ENCODE assay signal across 21 cellular contexts in genomic region chr10:100705139-100705538, GRCh38. TPM values are rescaled to one million over a fixed set of nuclear protein-coding genes. Genes with fewer than 3 reads are reported as not detected.
DNase-seq lines count a peak whose midpoint lies in the region; ATAC-seq, FAIRE-seq and TF ChIP-seq lines count a peak whose summit lies in the region.
"Had no signal": no experiment of that assay in that cellular context is flagged by ENCODE, and none has a peak within 500 bp of the region (broad histone marks: within the 10 kb centered on the region; RNA-seq: fewer than 3 reads in every experiment).

No MANE protein-coding gene starts in this region.

- H3K56ac ChIP-seq in H1 (replicated peaks; ENCODE audit: insufficient read length, low read depth, low read length) = no peak overlapping the region

- H3K79me1 ChIP-seq in H1 (ENCODE audit: low read depth, low read length) = no peaks in the 10 kb centered on the region

- no peak overlapping the region for H2BK120ac ChIP-seq in H1 (replicated peaks; ENCODE audit: low read depth, low read length)

- H3K4ac ChIP-seq in H1 (replicated peaks; ENCODE audit: insufficient read length, low read depth, low read length) = no peak overlapping the region

- H4K20me1 ChIP-seq in H1 (replicated peaks in 1 of 2; ENCODE audit: control insufficient read depth in 1 of 2, insufficient read depth in 2 of 2, low read length in 2 of 2) = no peaks in the 10 kb centered on the region

- H3K79me2 ChIP-seq in H1 (ENCODE audit: control insufficient read depth in 1 of 2, insufficient read depth in 2 of 2, low read length in 2 of 2) = no peaks in the 10 kb centered on the region

- H3K36me3 ChIP-seq in GM06990 (ENCODE audit: control insufficient read depth, insufficient read depth, low read length) (no peaks in the 10 kb centered on the region), H1 (ENCODE audit: control insufficient read depth in 2 of 4, insufficient read depth in 4 of 4, low read length in 3 of 4) (no peaks in the 10 kb centered on the region)
- H3K36me3 ChIP-seq: SJCRH30 had no signal

- TF ChIP-seq POLR2A in H1 (IDR thresholded peaks at IDR 0.05; ENCODE audit: control extremely low read depth in 1 of 2, low read depth in 2 of 2, low read length in 2 of 2) = no peak

- H4K8ac ChIP-seq in H1 (ENCODE audit: extremely low read depth, insufficient read depth, low read length) = no peak overlapping the region

- H3K4me1 ChIP-seq in H1 (replicated peaks in 1 of 4; ENCODE audit: control insufficient read depth in 3 of 4, insufficient read depth in 4 of 4, low read length in 3 of 4) = peaks cover 0 to 4% (median under 1%) of the 10 kb centered on the region in 4 experiments; a peak in 5 of 7 replicates
- H3K4me1 ChIP-seq: Caco-2 had no signal

- FAIRE-seq in H1 (lab: Jason Lieb, UNC) = no peak

- no peak overlapping the region for H3K18ac ChIP-seq in H1 (ENCODE audit: extremely low read depth, low read length)

- no peak overlapping the region for H2BK5ac ChIP-seq in H1 (ENCODE audit: low read depth, low read length)

- TF ChIP-seq RAD21 in Ishikawa (IDR thresholded peaks at IDR 0.05; ENCODE audit: low read depth) (peak; percentile 17; the same call in 1 of the 2 replicates), H1 (IDR thresholded peaks at IDR 0.05 in 1 of 2, conservative IDR thresholded peaks at IDR 0.05 in 1 of 2; ENCODE audit: low read depth in 2 of 2, low read length in 2 of 2) (peak; percentile 17 to 18; a peak in 2 of 4 replicates)

- H3K4me3 ChIP-seq in GM06990 (replicated peaks; ENCODE audit: low read depth, low read length) (no peak overlapping the region), H1 (ENCODE audit: extremely low read depth in 1 of 4, insufficient read depth in 2 of 4, low read depth in 3 of 4, low read length in 4 of 4) (no peak overlapping the region)
- H3K4me3 ChIP-seq: SJCRH30 had no signal

- no peak overlapping the region for H2BK20ac ChIP-seq in H1 (ENCODE audit: low read length)

- H3K23me2 ChIP-seq in H1 (ENCODE audit: low read depth, low read length) = peaks cover 5% of the 10 kb centered on the region; the same call in 1 of the 2 replicates

- H3K4me2 ChIP-seq in H1 (ENCODE audit: insufficient read depth in 1 of 2, low read depth in 2 of 2, low read length in 2 of 2) = no peak overlapping the region

- DNase-seq in GM06990 (ENCODE audit: extremely low read depth, insufficient read length) (no peak), H1 (ENCODE audit: low read depth in 1 of 2, low spot score in 2 of 2) (no peak), HCEC 1CT (no peak), NCI-H187 treated with DMSO at 0.1 percent for 48 hours (lab: John Stamatoyannopoulos, UW) (no peak), hypothalamus (lab: John Stamatoyannopoulos, UW) (no peak)
- DNase-seq: Caco-2, DMS153, MM.1S, NCI-H1105 treated with DMSO at 0.1 percent for 48 hours, NCI-H187, NCI-H2171, NCI-H446 treated with DMSO at 0.1 percent for 48 hours, NCI-H748 treated with DMSO at 0.1 percent for 48 hours, PC-3, SJCRH30 had no signal

- TF ChIP-seq CTCF in 22Rv1 (IDR thresholded peaks at IDR 0.05) (peak; percentile 39), GM06990 (IDR thresholded peaks at IDR 0.05; ENCODE audit: insufficient read depth, low read length, poor library complexity, severe bottlenecking) (peak; percentile 9), H1 (IDR thresholded peaks at IDR 0.05; ENCODE audit: control extremely low read depth in 1 of 3, insufficient read depth in 1 of 3, low read depth in 1 of 3, low read length in 3 of 3) (peak; percentile 7 to 23 (median 15); a peak in 2 of 4 replicates)

- no peak for TF ChIP-seq EP300 in Ishikawa (IDR thresholded peaks at IDR 0.05; ENCODE audit: borderline replicate concordance)
- TF ChIP-seq EP300 in H1 (IDR thresholded peaks at IDR 0.05; ENCODE audit: borderline replicate concordance in 1 of 2, low read depth in 2 of 2, low read length in 2 of 2) = no peak

- no peak overlapping the region for H2AK5ac ChIP-seq in H1 (ENCODE audit: low read depth, low read length)

- CTCF ChIA-PET in H1 (lab: Charles Lee; ENCODE audit: partially characterized antibody) = interaction anchor here (0.7 to 1.4 kb wide), 4 partner anchors 36 to 190 kb away, joined by 3 to 6 read pairs (median 4); no protein-coding TSS in a partner anchor

- POLR2A ChIA-PET in H1 (lab: Charles Lee; ENCODE audit: partially characterized antibody) = no interaction called here

- no peak overlapping the region for H3K23ac ChIP-seq in H1 (ENCODE audit: insufficient read length)

- H3K9me3 ChIP-seq in H1 (ENCODE audit: insufficient read depth in 2 of 2, low read depth in 1 of 2, low read length in 1 of 2) = no peaks in the 10 kb centered on the region
- H3K9me3 ChIP-seq: Caco-2, SJCRH30 had no signal

- no peak overlapping the region for H2BK15ac ChIP-seq in H1 (ENCODE audit: low read length)

- H3K27ac ChIP-seq in 22Rv1 (no peak overlapping the region), H1 (ENCODE audit: low read depth, low read length) (no peak overlapping the region)
- H3K27ac ChIP-seq: RWPE1, SJCRH30 had no signal

- no peak overlapping the region for H2AFZ ChIP-seq in H1 (ENCODE audit: low read length)

- no peak overlapping the region for H3K14ac ChIP-seq in H1 (ENCODE audit: insufficient read length)

- H2BK12ac ChIP-seq in H1 (ENCODE audit: low read depth, low read length) = no peak overlapping the region

- no peak overlapping the region for H3K9ac ChIP-seq in H1 (replicated peaks in 1 of 4; ENCODE audit: extremely low read depth in 1 of 4, low read depth in 3 of 4, low read length in 3 of 4)

- 74% methylated on average over 9 of the region's 9 CpGs; no CpG with 5 or more reads in 1 of the 2 experiments for WGBS in H1 (ENCODE audit: extremely low coverage in 1 of 2, insufficient coverage in 1 of 2, insufficient read length in 1 of 2, insufficient replicate concordance in 2 of 2, low coverage in 1 of 2, low lambda C conversion rate in 2 of 2, missing lambda C conversion rate in 1 of 2), 2 experiments

- H4K91ac ChIP-seq in H1 (replicated peaks; ENCODE audit: insufficient read length, low read length) = no peak overlapping the region

- no peak for ATAC-seq in esophagus mucosa
- ATAC-seq: PC-3 had no signal

- H4K5ac ChIP-seq in H1 (ENCODE audit: insufficient read length, low read depth, low read length) = no peak overlapping the region

- no peaks in the 10 kb centered on the region; the same call in 1 of the 2 replicates for H3K27me3 ChIP-seq in GM06990 (replicated peaks; ENCODE audit: control insufficient read depth, insufficient read depth, low read length)
- H3K27me3 ChIP-seq in H1 (replicated peaks in 1 of 4; ENCODE audit: control insufficient read depth in 3 of 4, extremely low read depth in 1 of 4, insufficient read depth in 3 of 4, low read length in 3 of 4) = peaks cover 15 to 30% (median 27%) of the 10 kb centered on the region in 4 experiments

TF ChIP-seq in Ishikawa, 13 proteins besides CTCF, POLR2A, EP300 and RAD21 (continues in another document):
- TF ChIP-seq CREB1 (IDR thresholded peaks at IDR 0.05; ENCODE audit: low read depth) = no peak

TF ChIP-seq in H1, 55 proteins besides CTCF, POLR2A, EP300 and RAD21:
- TF ChIP-seq TAF7 (optimal IDR thresholded peaks at IDR 0.05; ENCODE audit: borderline replicate concordance, low read depth, low read length) (no peak), BACH1 (IDR thresholded peaks at IDR 0.05; ENCODE audit: low read length) (no peak), POU5F1 (IDR thresholded peaks at IDR 0.05; ENCODE audit: low read depth, low read length) (no peak), TCF12 (IDR thresholded peaks at IDR 0.05; ENCODE audit: low read depth, low read length) (no peak)
TF ChIP-seq in H1: peak in this region for 0.

RNA-seq across cellular contexts. Expression of gene PAX2, which starts 40.2 kb away (rescaled TPM):
- total RNA-seq in H1 (2021; fragmentation: NEBNext Ultra II Directional; extraction: Animal tissue kit (Norgen Biotek cat#: 25700)) = not detected in 2 replicates
- polyA plus RNA-seq in H1 (2011; rRNA removed) = 0.02 TPM in 1 of 2 replicates, not detected in the other
- not detected for polyA plus RNA-seq in H1 (2011; cell fraction: cytosol; rRNA removed)
- not detected for polyA plus RNA-seq in H1 (2011; cell fraction: nucleus; rRNA removed)
- 0.05 TPM in 1 of 4 replicates, not detected in the others for polyA plus RNA-seq in H1 (2012, experiment 1 of 2)
- polyA plus RNA-seq in H1 (2012, experiment 2 of 2) = not detected
- not detected for polyA plus RNA-seq in H1 (2013, experiment 1 of 2)
- polyA plus RNA-seq in H1 (2013, experiment 2 of 2) = 0.06 TPM
- not detected in 2 replicates for polyA minus RNA-seq in H1 (2011; rRNA and poly(A)+ RNA removed)
- polyA minus RNA-seq in H1 (2011; cell fraction: cytosol; rRNA and poly(A)+ RNA removed) = not detected
- not detected for polyA minus RNA-seq in H1 (2011; cell fraction: nucleus; rRNA and poly(A)+ RNA removed)
- not detected for total RNA-seq in esophagus mucosa
- total RNA-seq: A673, PC-3 had no signal
- polyA plus RNA-seq: CD14-positive monocyte had no signal
